Comparison of ENCODE assay signal across 8 cellular contexts in genomic region chr20:63894358-63895201, GRCh38.
DNase-seq lines count a peak whose midpoint lies in the region; ATAC-seq lines count a peak whose summit lies in the region.

DNAJC5 (plus strand) TSS chr20:63895126; CDS start chr20:63928346, 33,220 bp downstream.

- DNase-seq in AG08396 (ENCODE audit: low spot score) (peak; percentile 100), NCI-H226 (peak; percentile 87), caudate nucleus (lab: John Stamatoyannopoulos, UW) (peak in 60 of 61 donors; percentile 25 to 98 (median 92)), inferior parietal cortex (ENCODE audit: extremely low spot score) (peak; percentile 95), smooth muscle cell of the brain vasculature (ENCODE audit: low read depth, low spot score) (peak; percentile 79)
- peak; percentile 92 for DNase-seq in activated CD4-positive, CD25-positive, alpha-beta regulatory T cell treated with anti-CD3 and anti-CD28 coated beads, Interleukin-2, amount 50 U/mL, for 16 hours (ENCODE audit: low read depth, low spot score)

- H3K27ac ChIP-seq in caudate nucleus (ENCODE audit: low read depth, low read length), result peak within 1 kb of the TSS; percentile 48

- peak; percentile 80 for ATAC-seq in GM18909 (IDR thresholded peaks at IDR 0.05; ENCODE audit: poor library complexity, unreplicated experiment)
- peak; percentile 82 for ATAC-seq in HG03196 (IDR thresholded peaks at IDR 0.05; ENCODE audit: unreplicated experiment)

Comparison
In these comparisons a context has a peak if more than half of its experiments do, and no peak if none do; other contexts are left out.
1. Peak in every context shown above with its lines: DNase-seq, ATAC-seq and H3K27ac ChIP-seq.